19 cellular contexts compared by ENCODE assay signal in the genomic region with DNA sequence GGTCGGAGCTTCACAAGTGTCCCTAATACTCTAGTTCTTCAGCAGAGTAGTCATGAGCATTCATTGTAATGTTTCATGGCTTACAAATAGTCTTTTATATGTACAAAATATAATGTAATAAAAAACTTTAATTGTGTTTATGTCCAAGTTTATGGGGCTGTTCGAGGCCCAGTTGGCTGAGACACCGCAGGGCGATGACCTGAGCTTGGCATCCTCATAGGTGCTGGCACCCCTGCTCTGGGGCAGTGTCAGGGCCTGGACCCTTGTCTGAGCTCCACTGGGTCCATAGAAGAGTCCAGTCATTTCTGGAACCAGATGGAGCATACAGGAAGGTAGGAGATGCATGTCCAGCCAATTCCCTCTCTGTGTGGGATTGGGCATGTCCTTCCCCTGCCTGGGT. TPM values are rescaled to one million over a fixed set of nuclear protein-coding genes. Genes with fewer than 3 reads are reported as not detected.
DNase-seq lines count a peak whose midpoint lies in the region; ATAC-seq and TF ChIP-seq lines count a peak whose summit lies in the region.
"Had no signal": no experiment of that assay in that cellular context is flagged by ENCODE, and none has a peak within 500 bp of the region (broad histone marks: within the 10 kb centered on the region; RNA-seq: fewer than 3 reads in every experiment).

No MANE protein-coding gene starts in this region.

- peak in 1 of 4 donors; percentile 10 for ATAC-seq in right lobe of liver

- TF ChIP-seq POLR2A in Peyer's patch (IDR thresholded peaks at IDR 0.05) (no peak), right lobe of liver (IDR thresholded peaks at IDR 0.05) (no peak)

- whole genome bisulfite sequencing in right lobe of liver (ENCODE audit: insufficient coverage, low coverage, low lambda C conversion rate, missing lambda C conversion rate), result 100% methylated on average over 1 of the region's 4 CpGs

- H3K36me3 ChIP-seq in Peyer's patch (no peaks in the 10 kb centered on the region), right lobe of liver (no peaks in the 10 kb centered on the region)

- H3K4me1 ChIP-seq in Peyer's patch (peaks cover 0 to 54% (median 7%) of the 10 kb centered on the region in 4 donors), right lobe of liver (peaks cover 0 to 37% (median 12%) of the 10 kb centered on the region in 4 donors)

- H3K9me3 ChIP-seq in Peyer's patch, result no peaks in the 10 kb centered on the region
- H3K9me3 ChIP-seq in right lobe of liver, result no peaks in the 10 kb centered on the region

- H3K4me3 ChIP-seq in Peyer's patch, result no peak overlapping the region
- no peak overlapping the region for H3K4me3 ChIP-seq in right lobe of liver
- H3K4me3 ChIP-seq: GM23248, PC-9 had no signal

- H3K27me3 ChIP-seq in Peyer's patch, result no peaks in the 10 kb centered on the region
- H3K27me3 ChIP-seq in right lobe of liver, result no peaks in the 10 kb centered on the region

- H3K27ac ChIP-seq in C4-2B (peak overlapping the region; percentile 37; the same call in 1 of the 2 replicates), Peyer's patch (no peak overlapping the region), right lobe of liver (peak overlapping the region in 1 of 3 donors; percentile 37)
- H3K27ac ChIP-seq: GM23248, HL-60, PC-9 had no signal

- intact Hi-C loops in right lobe of liver (cut with DNase I) (loop anchor here in 1 of 2 donors (10.0 kb wide), 1 partner anchor 71 kb away; no protein-coding TSS in a partner anchor), posterior vena cava (cut with DNase I) (no loop called here)

- TF ChIP-seq CTCF in C4-2B (conservative IDR thresholded peaks at IDR 0.05), result no peak
- no peak for TF ChIP-seq CTCF in Peyer's patch (IDR thresholded peaks at IDR 0.05)
- no peak for TF ChIP-seq CTCF in right lobe of liver (IDR thresholded peaks at IDR 0.05)

- peak in 2 of 3 donors; percentile 36 to 43 for DNase-seq in Peyer's patch
- peak; percentile 21 to 66 (median 37) for DNase-seq in right lobe of liver
- DNase-seq in posterior vena cava (ENCODE audit: low spot score), result peak; percentile 5
- no peak for DNase-seq in NCI-H748 (lab: John Stamatoyannopoulos, UW; ENCODE audit: unreplicated experiment)
- DNase-seq in nucleus accumbens (lab: John Stamatoyannopoulos, UW), result no peak
- no peak for DNase-seq in T1000 (lab: John Stamatoyannopoulos, UW)
- DNase-seq in activated gamma-delta T cell treated with Interleukin-2 at 50 U/mL for 16 hours, result no peak
- DNase-seq: COR-L47, GF-D8, GM23248, NCI-H1417, NCI-H1930, NCI-H2171, NCI-H446 treated with DMSO at 0.1 percent for 48 hours, NCI-H774, PC-9, SHP77 had no signal

RNA-seq across cellular contexts. Expression of gene ZMIZ1, which starts 12.9 kb away (rescaled TPM):
- total RNA-seq in Peyer's patch, result 10 to 100 TPM; 40.4 to 86.7 (median 73.2) TPM
- total RNA-seq in right lobe of liver, result 10 to 100 TPM in 5 of 6 experiments, 1 to 10 TPM in 1; 9.9 to 22.8 (median 12.3) TPM
- 10 to 100 TPM; 61.5 to 62.6 TPM for total RNA-seq in posterior vena cava

Comparison
In these comparisons a context has a peak if more than half of its experiments do, and no peak if none do; other contexts are left out.
1. DNase-seq: peak in Peyer's patch (2 of 3), right lobe of liver (3 of 3) and posterior vena cava (single experiment); none in NCI-H748 (single experiment), nucleus accumbens (0 of 56), T1000 (single experiment) and activated gamma-delta T cell treated with Interleukin-2 at 50 U/mL for 16 hours (single experiment).